ENCODE assay signal across 1 cellular context in genomic region chr19:6378036-6378435, GRCh38.
TF ChIP-seq lines count a peak whose summit lies in the region.

No MANE protein-coding gene starts in this region.

TF ChIP-seq in endothelial cell of umbilical vein, 7 proteins besides CTCF, POLR2A, EP300 and RAD21:
- TF ChIP-seq MYC (IDR thresholded peaks at IDR 0.05; ENCODE audit: low read depth, low read length) (no peak), EZH2 (IDR thresholded peaks at IDR 0.05; ENCODE audit: borderline replicate concordance, low read depth, low read length, severe bottlenecking) (no peak), GATA2 (IDR thresholded peaks at IDR 0.05; ENCODE audit: insufficient read depth, insufficient read length, low read depth, low read length) (no peak), JUN (IDR thresholded peaks at IDR 0.05; ENCODE audit: borderline replicate concordance, insufficient read depth, insufficient read length, low read depth) (no peak), POLR2AphosphoS5 (IDR thresholded peaks at IDR 0.05; ENCODE audit: insufficient read depth, low read depth, low read length) (no peak), FOS (IDR thresholded peaks at IDR 0.05; ENCODE audit: borderline replicate concordance, insufficient read depth, low read length) (no peak), MAX (IDR thresholded peaks at IDR 0.05; ENCODE audit: insufficient read depth, insufficient read length) (no peak)
